ENCODE assay signal across 8 cellular contexts in genomic region chrX:53071604-53072417, GRCh38. TPM values are rescaled to one million over a fixed set of nuclear protein-coding genes. Genes with fewer than 3 reads are reported as not detected.
A peak's percentile ranks its signal among the peaks of the same experiment; 100 is the strongest.
DNase-seq lines count a peak whose midpoint lies in the region; ATAC-seq and TF ChIP-seq lines count a peak whose summit lies in the region.

No MANE protein-coding gene starts in this region.

- intact Hi-C loops in natural killer cell (cut with micrococcal nuclease) = loop anchor here (1.0 kb wide), 2 partner anchors 17 to 21 kb away; no protein-coding TSS in a partner anchor

- 1% methylated on average over 31 of the region's 31 CpGs for WGBS in thymus

- H3K27me3 ChIP-seq in thymus (ENCODE audit: control insufficient read depth, insufficient read depth) = no peaks in the 10 kb centered on the region

- no peaks in the 10 kb centered on the region for H3K4me1 ChIP-seq in thymus (ENCODE audit: control insufficient read depth, insufficient read depth, low read length)

- peak overlapping the region; percentile 45 for H3K4me3 ChIP-seq in thymus (ENCODE audit: low read length)

- H3K27ac Mint-ChIP-seq in natural killer cell = peak overlapping the region in 1 of 2 donors; percentile 74

- H3K36me3 Mint-ChIP-seq in activated T-cell treated with anti-CD3 and anti-CD28 coated beads, Interleukin-2, amount 50 U/mL, for 4 hours (ENCODE audit: insufficient read depth) = no peaks in the 10 kb centered on the region
- no peaks in the 10 kb centered on the region for H3K36me3 Mint-ChIP-seq in natural killer cell

- peak overlapping the region; percentile 80 for H3K4me3 Mint-ChIP-seq in activated T-cell treated with anti-CD3 and anti-CD28 coated beads, Interleukin-2, amount 50 U/mL, for 4 hours
- peak overlapping the region; percentile 64 for H3K4me3 Mint-ChIP-seq in natural killer cell

- peak overlapping the region; percentile 90 for H3K27ac ChIP-seq in thymus (ENCODE audit: low read depth)

- TF ChIP-seq CTCF in natural killer cell (IDR thresholded peaks at IDR 0.05) = peak; percentile 59

- no peaks in the 10 kb centered on the region for H3K9me3 Mint-ChIP-seq in activated T-cell treated with anti-CD3 and anti-CD28 coated beads, Interleukin-2, amount 50 U/mL, for 4 hours
- H3K9me3 Mint-ChIP-seq in natural killer cell = no peaks in the 10 kb centered on the region

- H3K9me3 ChIP-seq in thymus (ENCODE audit: control insufficient read depth) = no peaks in the 10 kb centered on the region

- H3K4me1 Mint-ChIP-seq in activated T-cell treated with anti-CD3 and anti-CD28 coated beads, Interleukin-2, amount 50 U/mL, for 4 hours (ENCODE audit: low read depth) = peaks cover 17% of the 10 kb centered on the region
- H3K4me1 Mint-ChIP-seq in natural killer cell = peaks cover 12 to 21% of the 10 kb centered on the region in 2 donors

- DNase-seq in DMS153 (lab: John Stamatoyannopoulos, UW) (peak; percentile 37), HK-2 (ENCODE audit: unreplicated experiment) (peak; percentile 26), NOMO-1 (lab: John Stamatoyannopoulos, UW; ENCODE audit: unreplicated experiment in 2 of 2) (peak; percentile 46 to 51), fibroblast of gingiva (ENCODE audit: low read depth) (peak; percentile 45), natural killer cell (no peak)
- DNase-seq in activated T-cell treated with anti-CD3 and anti-CD28 coated beads, Interleukin-2, amount 50 U/mL, for 4 hours = peak; percentile 62

- ATAC-seq in GM19468 (IDR thresholded peaks at IDR 0.05; ENCODE audit: extremely low read depth, unreplicated experiment) (peak; percentile 84), natural killer cell (peak; percentile 77 to 89 (median 88))
- ATAC-seq in activated T-cell treated with anti-CD3 and anti-CD28 coated beads, Interleukin-2, amount 50 U/mL, for 4 hours = peak; percentile 85 to 92

- H3K27me3 Mint-ChIP-seq in activated T-cell treated with anti-CD3 and anti-CD28 coated beads, Interleukin-2, amount 50 U/mL, for 4 hours (ENCODE audit: low read depth) = no peaks in the 10 kb centered on the region
- H3K27me3 Mint-ChIP-seq in natural killer cell (ENCODE audit: low read depth in 2 of 2) = peaks cover 0 to 5% of the 10 kb centered on the region in 2 donors

- no peaks in the 10 kb centered on the region for H3K36me3 ChIP-seq in thymus (ENCODE audit: control insufficient read depth, insufficient read depth)

RNA-seq across cellular contexts. Expression of gene TSPYL2, which starts 10.4 kb away (rescaled TPM):
- total RNA-seq in activated T-cell treated with anti-CD3 and anti-CD28 coated beads, Interleukin-2, amount 50 U/mL, for 4 hours = 10 to 100 TPM; 55.8 to 73.3 (median 69.3) TPM
- 100 to 1,000 TPM; 103 to 318 (median 139) TPM for total RNA-seq in natural killer cell
- polyA plus RNA-seq in thymus = 256 TPM

RNA-seq across cellular contexts. Expression of gene KANTR, which starts 22.1 kb away (rescaled TPM):
- 1 to 10 TPM; 3.4 to 4.1 (median 3.6) TPM for total RNA-seq in activated T-cell treated with anti-CD3 and anti-CD28 coated beads, Interleukin-2, amount 50 U/mL, for 4 hours
- 10 to 100 TPM; 15.1 to 18.1 (median 17.1) TPM for total RNA-seq in natural killer cell
- 16.6 TPM for polyA plus RNA-seq in thymus

RNA-seq across cellular contexts. Expression of gene GPR173, which starts 23.2 kb away (rescaled TPM):
- under 1 TPM in 1 of 3 donors, not detected in 2; 0.05 TPM for total RNA-seq in activated T-cell treated with anti-CD3 and anti-CD28 coated beads, Interleukin-2, amount 50 U/mL, for 4 hours
- under 1 TPM in 1 of 3 donors, not detected in 2; 0.48 TPM for total RNA-seq in natural killer cell
- polyA plus RNA-seq in thymus = 1.5 TPM
